ENCODE assay signal across 1 cellular context in genomic region chr10:34758447-34758996, GRCh38.
TF ChIP-seq lines count a peak whose summit lies in the region.

No MANE protein-coding gene starts in this region.

TF ChIP-seq in GM23338, 12 proteins besides CTCF, POLR2A, EP300 and RAD21 (continued from another document):
- TF ChIP-seq REST (IDR thresholded peaks at IDR 0.05; ENCODE audit: unreplicated experiment) (no peak), POLR2AphosphoS5 (IDR thresholded peaks at IDR 0.05; ENCODE audit: low read depth) (no peak), NANOG (IDR thresholded peaks at IDR 0.05; ENCODE audit: borderline replicate concordance) (no peak), EZH2 (IDR thresholded peaks at IDR 0.05; ENCODE audit: low read depth, unreplicated experiment) (no peak)
